ENCODE assay signal across 9 cellular contexts in the genomic region with DNA sequence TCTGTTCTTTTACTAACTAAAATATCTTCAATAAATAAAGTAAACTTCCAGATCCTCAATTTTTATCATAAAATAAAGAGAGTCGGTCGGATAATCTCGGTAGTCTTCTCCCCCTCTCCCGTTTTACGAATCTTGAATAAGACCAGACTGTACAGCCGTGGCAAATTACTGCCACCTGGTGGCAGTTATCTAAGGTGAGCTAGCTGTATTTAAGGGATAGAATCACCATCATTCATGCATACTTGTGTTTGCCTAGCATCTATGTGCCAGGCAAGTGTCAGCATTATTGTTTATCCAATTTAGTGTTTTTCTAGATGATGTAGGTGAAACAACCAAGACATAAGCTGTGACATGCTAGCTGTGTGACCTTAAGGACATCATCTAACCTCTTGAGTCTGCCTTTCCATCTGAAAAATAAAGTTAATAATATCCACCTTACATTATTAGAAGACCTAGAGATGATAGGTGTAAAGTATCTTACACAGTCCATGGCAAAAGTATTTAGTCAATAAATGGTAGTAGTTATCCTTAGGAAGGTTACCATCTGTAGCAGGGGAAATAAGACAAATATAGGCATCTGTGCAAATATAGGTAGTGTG. TPM values are rescaled to one million over a fixed set of nuclear protein-coding genes. Genes with fewer than 3 reads are reported as not detected.
DNase-seq lines count a peak whose midpoint lies in the region; ATAC-seq and TF ChIP-seq lines count a peak whose summit lies in the region.
"Had no signal": no experiment of that assay in that cellular context is flagged by ENCODE, and none has a peak within 500 bp of the region (broad histone marks: within the 10 kb centered on the region; RNA-seq: fewer than 3 reads in every experiment).

No MANE protein-coding gene starts in this region.

- no peaks in the 10 kb centered on the region for H3K9me1 ChIP-seq in IMR-90 (ENCODE audit: insufficient read depth, low read length)

- intact Hi-C loops in IMR-90 (cut with micrococcal nuclease) = loop anchor here (10.0 kb wide), 1 partner anchor 152 kb away; no protein-coding TSS in a partner anchor

- in situ Hi-C loops in IMR-90 (cut with MboI; ENCODE audit: low sequenced_read_pairs) = loop anchor here (25.0 kb wide), 1 partner anchor 610 kb away; a partner anchor contains a TSS

- H3K4me1 Mint-ChIP-seq in CD8-positive, alpha-beta memory T cell = peaks cover 2 to 5% (median 3%) of the 10 kb centered on the region in 3 donors
- H3K4me1 Mint-ChIP-seq in activated T-cell treated with anti-CD3 and anti-CD28 coated beads, Interleukin-2, amount 50 U/mL, for 4 hours (ENCODE audit: low read depth) = no peaks in the 10 kb centered on the region

- no peaks in the 10 kb centered on the region for H3K36me3 ChIP-seq in CD8-positive, alpha-beta memory T cell (ENCODE audit: insufficient read depth, low read length)
- H3K36me3 ChIP-seq in IMR-90 (ENCODE audit: control insufficient read depth, insufficient read depth, low read length) (no peaks in the 10 kb centered on the region), OCI-LY3 (replicated peaks; ENCODE audit: low read depth, low read length) (no peaks in the 10 kb centered on the region), osteoblast (ENCODE audit: insufficient read depth, low read length) (no peaks in the 10 kb centered on the region)

- H3K9ac ChIP-seq in IMR-90 (ENCODE audit: low read depth, low read length) (no peak overlapping the region), OCI-LY3 (ENCODE audit: low read length) (peak overlapping the region; percentile 23; the same call in 1 of the 2 replicates)

- peaks cover 0 to 9% of the 10 kb centered on the region in 2 donors for H3K27me3 Mint-ChIP-seq in CD8-positive, alpha-beta memory T cell
- no peaks in the 10 kb centered on the region for H3K27me3 Mint-ChIP-seq in activated T-cell treated with anti-CD3 and anti-CD28 coated beads, Interleukin-2, amount 50 U/mL, for 4 hours (ENCODE audit: low read depth)

- no peaks in the 10 kb centered on the region for H3K4me1 ChIP-seq in CD8-positive, alpha-beta memory T cell (ENCODE audit: insufficient read depth, low read length)
- peaks cover 6% of the 10 kb centered on the region for H3K4me1 ChIP-seq in IMR-90 (ENCODE audit: control insufficient read depth, insufficient read depth, low read length)
- H3K4me1 ChIP-seq in OCI-LY3 (ENCODE audit: low read length) = peaks cover 14% of the 10 kb centered on the region
- H3K4me1 ChIP-seq in osteoblast (ENCODE audit: insufficient read depth, low read length) = peaks cover 10% of the 10 kb centered on the region

- no peaks in the 10 kb centered on the region for H3K36me3 Mint-ChIP-seq in CD8-positive, alpha-beta memory T cell
- no peaks in the 10 kb centered on the region for H3K36me3 Mint-ChIP-seq in activated T-cell treated with anti-CD3 and anti-CD28 coated beads, Interleukin-2, amount 50 U/mL, for 4 hours (ENCODE audit: insufficient read depth)

- H2AFZ ChIP-seq in IMR-90 (replicated peaks; ENCODE audit: low read length, poor library complexity) (no peak overlapping the region), OCI-LY3 (ENCODE audit: low read depth, low read length) (0 out of 2 replicates have a peak overlapping the region, but pooled peaks have one; percentile 47), osteoblast (ENCODE audit: low read length) (no peak overlapping the region)

- no peak overlapping the region for H3K56ac ChIP-seq in IMR-90 (ENCODE audit: extremely low read depth, insufficient read depth, low read length)

- H2BK5ac ChIP-seq in IMR-90 (ENCODE audit: low read depth, low read length, poor library complexity, severe bottlenecking) = no peak overlapping the region

- H3K27ac ChIP-seq in CD8-positive, alpha-beta memory T cell (ENCODE audit: low read depth, low read length) = no peak overlapping the region
- H3K27ac ChIP-seq in IMR-90 (ENCODE audit: insufficient read depth, low read length) (no peak overlapping the region), OCI-LY3 (ENCODE audit: low read length) (no peak overlapping the region), osteoblast (ENCODE audit: low read depth, low read length) (no peak overlapping the region)
- H3K27ac ChIP-seq: SK-N-MC had no signal

- WGBS in IMR-90 (ENCODE audit: extremely low coverage in 2 of 2, insufficient read length in 1 of 2), 2 experiments = no CpG with 5 or more reads among the region's 6 CpGs

- CTCF ChIA-PET in CD8-positive, alpha-beta memory T cell (lab: Charles Lee) = interaction anchor here (0.7 to 2.3 kb wide), 8 partner anchors 9 to 1156 kb away, joined by 3 to 15 read pairs (median 6); no protein-coding TSS in a partner anchor
- CTCF ChIA-PET in IMR-90 (lab: Yijun Ruan, JAX) = interaction anchor here (0.7 to 1.7 kb wide), 9 partner anchors 11 to 327 kb away, joined by 3 to 13 read pairs (median 3); no protein-coding TSS in a partner anchor

- no peak overlapping the region for H4K91ac ChIP-seq in IMR-90 (ENCODE audit: insufficient read depth, low read depth, low read length)

- H4K8ac ChIP-seq in IMR-90 (ENCODE audit: low read depth in 2 of 2, low read length in 2 of 2) = no peak overlapping the region

- TF ChIP-seq RAD21 in IMR-90 (IDR thresholded peaks at IDR 0.05; ENCODE audit: low read length) = peak; percentile 59

- H4K20me1 ChIP-seq in IMR-90 (ENCODE audit: insufficient read depth, low read length) = no peaks in the 10 kb centered on the region
- H4K20me1 ChIP-seq in OCI-LY3 (ENCODE audit: insufficient read depth, low read length) = no peaks in the 10 kb centered on the region
- H4K20me1 ChIP-seq in osteoblast (ENCODE audit: insufficient read depth, low read length) = no peaks in the 10 kb centered on the region

- ATAC-seq in GM19455 (IDR thresholded peaks at IDR 0.05; ENCODE audit: unreplicated experiment) = peak; percentile 68
- ATAC-seq in IMR-90 (ENCODE audit: low read depth) = peak; percentile 87
- peak; percentile 86 to 89 for ATAC-seq in activated T-cell treated with anti-CD3 and anti-CD28 coated beads, Interleukin-2, amount 50 U/mL, for 4 hours

- no peak overlapping the region for H3K4me2 ChIP-seq in IMR-90 (ENCODE audit: low read depth, low read length)
- H3K4me2 ChIP-seq in OCI-LY3 (ENCODE audit: low read length) = peak overlapping the region; percentile 54
- H3K4me2 ChIP-seq in osteoblast (ENCODE audit: insufficient read depth, low read length) = peak overlapping the region; percentile 77

- no TSS peak for BruUV-seq in IMR-90 (replicated peaks; lab: Mats Ljungman, UMichigan)

- peak overlapping the region in 2 of 7 donors; percentile 41 to 44 for H3K4me3 Mint-ChIP-seq in CD8-positive, alpha-beta memory T cell
- no peak overlapping the region for H3K4me3 Mint-ChIP-seq in activated T-cell treated with anti-CD3 and anti-CD28 coated beads, Interleukin-2, amount 50 U/mL, for 4 hours

- H3K18ac ChIP-seq in IMR-90 (ENCODE audit: low read depth, low read length) = no peak overlapping the region

- H3K4me3 ChIP-seq in CD8-positive, alpha-beta memory T cell (ENCODE audit: low read length) = no peak overlapping the region
- H3K4me3 ChIP-seq in IMR-90 (ENCODE audit: insufficient read depth, low read depth, low read length) = no peak overlapping the region
- H3K4me3 ChIP-seq in OCI-LY3 (ENCODE audit: low read length) = peak overlapping the region; percentile 30; the same call in 1 of the 2 replicates
- H3K4me3 ChIP-seq in fibroblast of the aortic adventitia (ENCODE audit: low read depth, low read length) = no peak overlapping the region
- no peak overlapping the region for H3K4me3 ChIP-seq in osteoblast (ENCODE audit: insufficient read depth, low read length)
- H3K4me3 ChIP-seq: SK-N-MC had no signal

- dilution Hi-C loops in IMR-90 (cut with HindIII; ENCODE audit: low sequenced_read_pairs, unreplicated experiment) = no loop called here

- H3K9me3 ChIP-seq in CD8-positive, alpha-beta memory T cell (ENCODE audit: low read length) = no peaks in the 10 kb centered on the region
- H3K9me3 ChIP-seq in IMR-90 (ENCODE audit: control insufficient read depth, insufficient read depth, low read length) = no peaks in the 10 kb centered on the region
- no peaks in the 10 kb centered on the region for H3K9me3 ChIP-seq in OCI-LY3 (ENCODE audit: insufficient read depth, low read length)
- no peaks in the 10 kb centered on the region for H3K9me3 ChIP-seq in osteoblast (ENCODE audit: low read depth, low read length)

- no peak overlapping the region for H2BK20ac ChIP-seq in IMR-90 (ENCODE audit: low read depth, low read length)

- no peak overlapping the region for H3K14ac ChIP-seq in IMR-90 (replicated peaks; ENCODE audit: low read depth, low read length)

- H2BK15ac ChIP-seq in IMR-90 (ENCODE audit: low read depth, low read length) = no peak overlapping the region

- H3K4ac ChIP-seq in IMR-90 (ENCODE audit: low read depth, low read length) = no peak overlapping the region

- H3K27ac Mint-ChIP-seq in CD8-positive, alpha-beta memory T cell = no peak overlapping the region

- POLR2A ChIA-PET in CD8-positive, alpha-beta memory T cell (lab: Charles Lee) = no interaction called here
- POLR2A ChIA-PET in IMR-90 (lab: Charles Lee; ENCODE audit: unreplicated experiment) = no interaction called here

- TF ChIP-seq POLR2A in IMR-90 (IDR thresholded peaks at IDR 0.05; ENCODE audit: low read depth, low read length) = no peak

- TF ChIP-seq CTCF in IMR-90 (conservative IDR thresholded peaks at IDR 0.05; ENCODE audit: low read depth, low read length) (peak; percentile 70), OCI-LY3 (IDR thresholded peaks at IDR 0.05; ENCODE audit: low read depth, low read length) (peak; percentile 91), fibroblast of the aortic adventitia (IDR thresholded peaks at IDR 0.05; ENCODE audit: insufficient read depth, low read length) (peak; percentile 82), osteoblast (IDR thresholded peaks at IDR 0.05; ENCODE audit: extremely low read depth, low read depth, low read length) (peak; percentile 90)

- no peaks in the 10 kb centered on the region for H3K79me1 ChIP-seq in IMR-90 (ENCODE audit: low read depth in 1 of 2, low read length in 2 of 2)

- peak in 4 of 5 donors; percentile 15 to 70 (median 44) for DNase-seq in CD8-positive, alpha-beta memory T cell
- DNase-seq in IMR-90 (peak; percentile 69), fibroblast of the aortic adventitia (ENCODE audit: low read depth) (peak; percentile 79), osteoblast (ENCODE audit: insufficient read length, low spot score, missing footprints) (peak; percentile 71), OCI-M2 (lab: John Stamatoyannopoulos, UW; ENCODE audit: unreplicated experiment) (no peak)
- DNase-seq in activated T-cell treated with anti-CD3 and anti-CD28 coated beads, Interleukin-2, amount 50 U/mL, for 4 hours = peak; percentile 36

- no peak overlapping the region for H2AK5ac ChIP-seq in IMR-90 (ENCODE audit: low read depth, low read length)

- no peaks in the 10 kb centered on the region for H3K27me3 ChIP-seq in CD8-positive, alpha-beta memory T cell (ENCODE audit: insufficient read depth, low read length, poor library complexity, severe bottlenecking)
- H3K27me3 ChIP-seq in IMR-90 (ENCODE audit: control insufficient read depth, insufficient read depth, low read length) (no peaks in the 10 kb centered on the region), OCI-LY3 (ENCODE audit: low read depth, low read length) (no peaks in the 10 kb centered on the region), osteoblast (ENCODE audit: insufficient read depth, low read length) (no peaks in the 10 kb centered on the region)

- no peak overlapping the region for H3K23ac ChIP-seq in IMR-90 (ENCODE audit: low read depth, low read length)

- no peak overlapping the region for H2BK120ac ChIP-seq in IMR-90 (ENCODE audit: low read depth, low read length)

- no peaks in the 10 kb centered on the region for H3K9me3 Mint-ChIP-seq in CD8-positive, alpha-beta memory T cell
- H3K9me3 Mint-ChIP-seq in activated T-cell treated with anti-CD3 and anti-CD28 coated beads, Interleukin-2, amount 50 U/mL, for 4 hours = no peaks in the 10 kb centered on the region

- H3K79me2 ChIP-seq in OCI-LY3 (ENCODE audit: low read length) (no peaks in the 10 kb centered on the region), osteoblast (ENCODE audit: insufficient read depth, low read length) (no peaks in the 10 kb centered on the region)

- no peak overlapping the region for H4K5ac ChIP-seq in IMR-90 (ENCODE audit: low read depth, low read length)

- H2AK9ac ChIP-seq in IMR-90 (replicated peaks; ENCODE audit: low read depth, low read length, poor library complexity) = no peak overlapping the region

RNA-seq across cellular contexts. Expression of a gene that starts 21.3 kb away (rescaled TPM):
- 100 to 1,000 TPM; 397 to 413 TPM for total RNA-seq in CD8-positive, alpha-beta memory T cell
- 136 TPM for polyA plus RNA-seq in CD8-positive, alpha-beta memory T cell
- 18.8 and 30.3 TPM in 2 replicates for total RNA-seq in IMR-90 (2012; rRNA removed)
- polyA plus RNA-seq in IMR-90 (2012; rRNA removed) = 36.4 and 39.9 TPM in 2 replicates
- 39.8 and 45.8 TPM in 2 replicates for polyA plus RNA-seq in IMR-90 (2012; cell fraction: cytosol; rRNA removed)
- polyA plus RNA-seq in IMR-90 (2012; cell fraction: nucleus; rRNA removed; ENCODE audit: low replicate concordance) = 38.6 and 56.4 TPM in 2 replicates
- 100 to 1,000 TPM; 194 to 248 (median 214) TPM for total RNA-seq in activated T-cell treated with anti-CD3 and anti-CD28 coated beads, Interleukin-2, amount 50 U/mL, for 4 hours
- 70.4 and 72.0 TPM in 2 replicates for total RNA-seq in fibroblast of the aortic adventitia (ENCODE audit: low replicate concordance)
- 43.6 and 49.2 TPM in 2 replicates for total RNA-seq in osteoblast
